Comparison of ENCODE assay signal across 23 cellular contexts in the genomic region with DNA sequence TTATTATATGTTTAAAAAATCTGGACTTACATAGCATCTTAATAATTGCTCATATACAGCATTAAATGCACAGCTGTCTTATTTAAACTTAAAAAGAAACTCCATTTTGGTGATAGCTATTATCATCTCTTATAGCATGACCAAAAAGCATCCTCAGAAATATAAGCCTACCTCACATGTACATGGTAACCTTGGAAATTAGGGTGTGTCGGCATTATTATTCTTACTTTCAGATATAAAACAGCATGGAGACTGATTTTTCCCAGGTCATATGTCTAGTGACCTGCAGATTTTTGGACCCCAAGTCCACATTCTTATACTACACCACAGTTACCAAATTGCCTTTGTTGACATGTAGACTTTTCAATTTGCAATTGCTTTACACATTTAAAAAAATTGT. TPM values are rescaled to one million over a fixed set of nuclear protein-coding genes. Genes with fewer than 3 reads are reported as not detected.
A peak's percentile ranks its signal among the peaks of the same experiment; 100 is the strongest.
DNase-seq lines count a peak whose midpoint lies in the region; ATAC-seq, FAIRE-seq and TF ChIP-seq lines count a peak whose summit lies in the region.
"Had no signal": no experiment of that assay in that cellular context is flagged by ENCODE, and none has a peak within 500 bp of the region (broad histone marks: within the 10 kb centered on the region; RNA-seq: fewer than 3 reads in every experiment).

No MANE protein-coding gene starts in this region.

- no peak overlapping the region for H2AK5ac ChIP-seq in IMR-90 (ENCODE audit: low read depth, low read length)

- H4K91ac ChIP-seq in IMR-90 (ENCODE audit: insufficient read depth, low read depth, low read length) = no peak overlapping the region

- no TSS peak for BruUV-seq in IMR-90 (replicated peaks; lab: Mats Ljungman, UMichigan)
- BruUV-seq in Panc1 (replicated peaks; lab: Mats Ljungman, UMichigan) = no TSS peak

- H3K27me3 ChIP-seq in IMR-90 (ENCODE audit: control insufficient read depth, insufficient read depth, low read length) (no peaks in the 10 kb centered on the region), Panc1 (ENCODE audit: control insufficient read depth, insufficient read depth, low read length) (no peaks in the 10 kb centered on the region)
- H3K27me3 ChIP-seq: BE2C, BLaER1 had no signal

- TF ChIP-seq POLR2A in A549 (IDR thresholded peaks at IDR 0.05; ENCODE audit: low read length) (no peak), IMR-90 (IDR thresholded peaks at IDR 0.05; ENCODE audit: low read depth, low read length) (no peak)

- H3K23ac ChIP-seq in IMR-90 (ENCODE audit: low read depth, low read length) = no peak overlapping the region

- no peak overlapping the region for H3K4me3 ChIP-seq in A549
- H3K4me3 ChIP-seq in IMR-90 (ENCODE audit: insufficient read depth, low read depth, low read length) = no peak overlapping the region
- H3K4me3 ChIP-seq in Panc1 (ENCODE audit: low read depth in 2 of 2, low read length in 2 of 2) = no peak overlapping the region
- H3K4me3 ChIP-seq: BLaER1, GM12878 had no signal

- H4K5ac ChIP-seq in IMR-90 (ENCODE audit: low read depth, low read length) = no peak overlapping the region

- no peak overlapping the region for H2BK5ac ChIP-seq in IMR-90 (ENCODE audit: low read depth, low read length, poor library complexity, severe bottlenecking)

- H3K27ac ChIP-seq in A549 (peak overlapping the region; percentile 96 to 99), IMR-90 (ENCODE audit: insufficient read depth, low read length) (no peak overlapping the region), Panc1 (ENCODE audit: low read length) (peak overlapping the region; percentile 100)
- H3K27ac ChIP-seq: BLaER1 had no signal

- dilution Hi-C loops in IMR-90 (cut with HindIII; ENCODE audit: low sequenced_read_pairs, unreplicated experiment) = no loop called here

- peaks cover 14% of the 10 kb centered on the region for H3K9me1 ChIP-seq in IMR-90 (ENCODE audit: insufficient read depth, low read length)

- WGBS in A549 (ENCODE audit: missing lambda C conversion rate) = 86% methylated on average over 1 of the region's 1 CpG
- no CpG with 5 or more reads among the region's 1 CpG for WGBS in IMR-90 (ENCODE audit: extremely low coverage in 2 of 2, insufficient read length in 1 of 2), 2 experiments

- peaks cover 16% of the 10 kb centered on the region for H3K9me3 ChIP-seq in A549
- peaks cover 4% of the 10 kb centered on the region for H3K9me3 ChIP-seq in IMR-90 (ENCODE audit: control insufficient read depth, insufficient read depth, low read length)
- no peaks in the 10 kb centered on the region for H3K9me3 ChIP-seq in Panc1 (ENCODE audit: control insufficient read depth, insufficient read depth, low read depth, low read length)
- H3K9me3 ChIP-seq: BE2C had no signal

- intact Hi-C loops in IMR-90 (cut with micrococcal nuclease) = no loop called here
- intact Hi-C loops in Panc1 (cut with micrococcal nuclease; ENCODE audit: unreplicated experiment) = no loop called here

- no peak for TF ChIP-seq EP300 in A549 (IDR thresholded peaks at IDR 0.05)

- no peak overlapping the region for H2BK120ac ChIP-seq in IMR-90 (ENCODE audit: low read depth, low read length)

- no peaks in the 10 kb centered on the region; the same call in 1 of the 2 replicates for H3K36me3 ChIP-seq in IMR-90 (ENCODE audit: control insufficient read depth, insufficient read depth, low read length)
- no peaks in the 10 kb centered on the region for H3K36me3 ChIP-seq in Panc1 (ENCODE audit: control insufficient read depth, insufficient read depth, low read length)
- H3K36me3 ChIP-seq: BE2C, BLaER1 had no signal

- no peak overlapping the region for H2AFZ ChIP-seq in IMR-90 (replicated peaks; ENCODE audit: low read length, poor library complexity)

- no peak overlapping the region for H3K18ac ChIP-seq in IMR-90 (ENCODE audit: low read depth, low read length)

- ATAC-seq in A549 = no peak
- ATAC-seq in IMR-90 (ENCODE audit: low read depth) = no peak
- no peak for ATAC-seq in Panc1
- ATAC-seq: GM12878 had no signal

- TF ChIP-seq CTCF in A549 (IDR thresholded peaks at IDR 0.05) (no peak), IMR-90 (conservative IDR thresholded peaks at IDR 0.05; ENCODE audit: low read depth, low read length) (no peak), Panc1 (IDR thresholded peaks at IDR 0.05) (no peak)

- in situ Hi-C loops in IMR-90 (cut with MboI; ENCODE audit: low sequenced_read_pairs) = no loop called here
- in situ Hi-C loops in Panc1 (cut with HindIII; ENCODE audit: low pct_unique_long_range_greater_than_20kb, low sequenced_read_pairs) = no loop called here

- peaks cover 10 to 20% of the 10 kb centered on the region in 2 experiments; a peak in 3 of 4 replicates for H3K79me1 ChIP-seq in IMR-90 (ENCODE audit: low read depth in 1 of 2, low read length in 2 of 2)

- CTCF ChIA-PET in A549 (lab: Yijun Ruan, JAX) (interaction anchor here (15.3 kb wide), 1 partner anchor 19 kb away, joined by 168 read pairs; no protein-coding TSS in a partner anchor), IMR-90 (lab: Yijun Ruan, JAX) (no interaction called here), Panc1 (lab: Charles Lee) (no interaction called here)

- no peak overlapping the region for H3K4ac ChIP-seq in IMR-90 (ENCODE audit: low read depth, low read length)

- no peak for DNase-seq in A549 (ENCODE audit: low read depth in 1 of 2, low spot score in 1 of 2)
- DNase-seq in IMR-90 = no peak
- DNase-seq in Panc1 (ENCODE audit: low read depth, low spot score) = no peak
- no peak for DNase-seq in NCI-H2171 treated with DMSO at 0.1 percent for 48 hours (lab: John Stamatoyannopoulos, UW)
- DNase-seq in 8988T = no peak
- DNase-seq: ACHN; BE2C; C1 segment of cervical spinal cord; CD4-positive, alpha-beta memory T cell; CD4-positive, CD25-positive, alpha-beta regulatory T cell; CD8-positive, alpha-beta memory T cell; COR-L47; DMS 273 treated with DMSO at 0.1 percent for 48 hours; DMS153; DMS53; DMS79; DND-41; EL; GDM1 had no signal

- TF ChIP-seq RAD21 in A549 (conservative IDR thresholded peaks at IDR 0.05 in 1 of 2, IDR thresholded peaks at IDR 0.05 in 1 of 2) (no peak), IMR-90 (IDR thresholded peaks at IDR 0.05; ENCODE audit: low read length) (no peak)

- no peak overlapping the region for H2BK15ac ChIP-seq in IMR-90 (ENCODE audit: low read depth, low read length)

- H3K56ac ChIP-seq in IMR-90 (ENCODE audit: extremely low read depth, insufficient read depth, low read length) = no peak overlapping the region

- peaks cover 59% of the 10 kb centered on the region for H3K4me1 ChIP-seq in A549
- peaks cover 13% of the 10 kb centered on the region for H3K4me1 ChIP-seq in IMR-90 (ENCODE audit: control insufficient read depth, insufficient read depth, low read length)
- peaks cover 43% of the 10 kb centered on the region for H3K4me1 ChIP-seq in Panc1 (ENCODE audit: control insufficient read depth, insufficient read depth, low read length)
- H3K4me1 ChIP-seq: BLaER1 had no signal

- no peak overlapping the region for H2AK9ac ChIP-seq in IMR-90 (replicated peaks; ENCODE audit: low read depth, low read length, poor library complexity)

- H4K8ac ChIP-seq in IMR-90 (ENCODE audit: low read depth in 2 of 2, low read length in 2 of 2) = no peak overlapping the region

- H4K20me1 ChIP-seq in IMR-90 (ENCODE audit: insufficient read depth, low read length) = no peaks in the 10 kb centered on the region
- H4K20me1 ChIP-seq: BLaER1 had no signal

- H3K4me2 ChIP-seq in A549 (peak overlapping the region; percentile 92; the same call in 2 of the 3 replicates), IMR-90 (ENCODE audit: low read depth, low read length) (no peak overlapping the region)
- H3K4me2 ChIP-seq: BLaER1 had no signal

- no peak overlapping the region for H2BK20ac ChIP-seq in IMR-90 (ENCODE audit: low read depth, low read length)

- no peak overlapping the region for H3K9ac ChIP-seq in IMR-90 (ENCODE audit: low read depth, low read length)
- H3K9ac ChIP-seq: BLaER1 had no signal

- no peak for FAIRE-seq in A549 (lab: Jason Lieb, UNC)
- FAIRE-seq: GM12878, GM12892, GM18507 had no signal

- POLR2A ChIA-PET in A549 (lab: Yijun Ruan, JAX) (interaction anchor here (8.2 kb wide), 1 partner anchor 20 kb away, joined by 163 read pairs; no protein-coding TSS in a partner anchor), IMR-90 (lab: Charles Lee; ENCODE audit: unreplicated experiment) (no interaction called here), Panc1 (lab: Charles Lee) (interaction anchor here (0.6 kb wide), 1 partner anchor 12 kb away, joined by 17 read pairs; no protein-coding TSS in a partner anchor)

- H3K14ac ChIP-seq in IMR-90 (replicated peaks; ENCODE audit: low read depth, low read length) = no peak overlapping the region

TF ChIP-seq in A549, 52 proteins besides CTCF, POLR2A, EP300 and RAD21:
- TF ChIP-seq MAFK (IDR thresholded peaks at IDR 0.05; ENCODE audit: partially characterized antibody) (peak; percentile 65), MAZ (IDR thresholded peaks at IDR 0.05; ENCODE audit: borderline replicate concordance, low read depth, low read length) (no peak)
TF ChIP-seq in A549: peak in this region for 1.

TF ChIP-seq in IMR-90, 13 proteins besides CTCF, POLR2A, EP300 and RAD21 (continues in another document):
- TF ChIP-seq, protein P1, sequence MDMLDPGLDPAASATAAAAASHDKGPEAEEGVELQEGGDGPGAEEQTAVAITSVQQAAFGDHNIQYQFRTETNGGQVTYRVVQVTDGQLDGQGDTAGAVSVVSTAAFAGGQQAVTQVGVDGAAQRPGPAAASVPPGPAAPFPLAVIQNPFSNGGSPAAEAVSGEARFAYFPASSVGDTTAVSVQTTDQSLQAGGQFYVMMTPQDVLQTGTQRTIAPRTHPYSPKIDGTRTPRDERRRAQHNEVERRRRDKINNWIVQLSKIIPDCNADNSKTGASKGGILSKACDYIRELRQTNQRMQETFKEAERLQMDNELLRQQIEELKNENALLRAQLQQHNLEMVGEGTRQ (IDR thresholded peaks at IDR 0.05; ENCODE audit: low read depth, low read length) = no peak
- TF ChIP-seq RFX5 (IDR thresholded peaks at IDR 0.05; ENCODE audit: low read depth, low read length) = no peak
- no peak for TF ChIP-seq MAZ (IDR thresholded peaks at IDR 0.05; ENCODE audit: borderline replicate concordance, low read depth, low read length)
- TF ChIP-seq NFE2L2 (IDR thresholded peaks at IDR 0.05; ENCODE audit: low read depth, low read length) = no peak
- TF ChIP-seq FOS (IDR thresholded peaks at IDR 0.05; ENCODE audit: low read depth, low read length) = no peak
- TF ChIP-seq MAFK (IDR thresholded peaks at IDR 0.05; ENCODE audit: low read depth, low read length) = 0 out of 2 replicates have a peak, but pooled peaks have one; percentile 34

RNA-seq across cellular contexts. Expression of gene ITGB1, which starts 29.1 kb away (rescaled TPM):
- polyA plus RNA-seq in A549 (2011; rRNA removed) = 1,667 and 2,408 TPM in 2 replicates
- polyA plus RNA-seq in A549 (2012; cell fraction: cytosol; rRNA removed) = 320 and 370 TPM in 2 replicates
- polyA plus RNA-seq in A549 (2012; cell fraction: nucleus; rRNA removed) = 214 and 381 TPM in 2 replicates
- polyA plus RNA-seq in A549 (2017; fragmentation: RNase III; extraction: RNeasy Plus Mini Kit Qiagen cat#74134 plus additional on column Dnase treatment) = 1,270 to 1,281 TPM (median 1,270 TPM) in 3 replicates
- 799 and 821 TPM in 2 replicates for polyA minus RNA-seq in A549 (2011; rRNA and poly(A)+ RNA removed)
- 1,331 and 2,388 TPM in 2 replicates for total RNA-seq in IMR-90 (2012; rRNA removed)
- polyA plus RNA-seq in IMR-90 (2012; rRNA removed) = 1,631 and 2,066 TPM in 2 replicates
- 248 and 281 TPM in 2 replicates for polyA plus RNA-seq in IMR-90 (2012; cell fraction: cytosol; rRNA removed)
- polyA plus RNA-seq in IMR-90 (2012; cell fraction: nucleus; rRNA removed; ENCODE audit: low replicate concordance) = 53.9 and 506 TPM in 2 replicates
- 803 TPM for total RNA-seq in Panc1 (2021; ENCODE audit: unreplicated experiment)
- polyA plus RNA-seq in Panc1 (2012; ENCODE audit: insufficient read length) = 484 TPM
